In the genomic region with DNA sequence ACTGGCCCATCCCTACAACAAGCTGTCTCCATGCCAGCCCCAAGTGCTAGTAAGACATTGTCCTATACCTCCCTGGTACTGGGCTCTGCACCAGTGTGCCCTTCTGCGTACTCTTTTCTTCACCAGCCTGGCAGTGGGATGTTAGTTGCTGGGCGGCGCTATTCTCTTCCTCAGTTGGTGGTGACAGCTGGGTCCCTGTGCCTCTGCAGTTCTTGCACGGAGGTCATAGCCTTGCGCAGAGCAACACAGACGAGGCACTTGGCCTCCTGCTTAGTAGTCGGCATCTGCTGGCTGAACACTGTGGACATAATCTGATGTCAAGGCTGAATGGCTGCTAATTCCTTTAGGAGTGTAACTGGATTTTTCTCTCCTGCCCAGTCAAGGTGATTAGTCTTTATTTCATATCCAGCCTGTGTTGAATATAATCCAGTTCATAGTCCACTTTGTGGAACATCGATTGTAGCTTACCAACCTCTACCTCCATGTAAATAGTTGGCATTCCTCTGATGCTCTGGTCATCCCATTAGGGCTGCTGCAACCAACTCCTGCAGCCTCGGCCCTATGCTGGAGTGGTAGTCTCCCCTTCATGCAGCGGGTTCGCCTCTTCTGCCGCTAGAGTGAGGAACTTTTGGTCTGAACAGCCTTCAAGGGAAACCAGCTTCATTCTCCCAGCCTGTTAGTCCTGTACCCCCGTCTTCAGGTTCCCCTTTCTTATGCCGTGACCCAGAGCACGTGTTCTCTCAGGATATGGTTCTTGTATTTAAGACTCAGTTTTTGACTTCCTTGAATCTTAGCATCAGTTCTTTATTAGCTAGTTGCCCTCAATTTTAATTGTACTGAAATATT, we compare ENCODE assay signal across 1 cellular context.
A peak's percentile ranks its signal among the peaks of the same experiment; 100 is the strongest.
TF ChIP-seq lines count a peak whose summit lies in the region.

No MANE protein-coding gene starts in this region.

TF ChIP-seq in HepG2, 621 proteins besides CTCF, POLR2A, EP300 and RAD21:
- peak; percentile 30 for TF ChIP-seq TEAD3 (CRISPR knock-in tag; optimal IDR thresholded peaks at IDR 0.05; ENCODE audit: borderline replicate concordance)
- TF ChIP-seq, protein P1, sequence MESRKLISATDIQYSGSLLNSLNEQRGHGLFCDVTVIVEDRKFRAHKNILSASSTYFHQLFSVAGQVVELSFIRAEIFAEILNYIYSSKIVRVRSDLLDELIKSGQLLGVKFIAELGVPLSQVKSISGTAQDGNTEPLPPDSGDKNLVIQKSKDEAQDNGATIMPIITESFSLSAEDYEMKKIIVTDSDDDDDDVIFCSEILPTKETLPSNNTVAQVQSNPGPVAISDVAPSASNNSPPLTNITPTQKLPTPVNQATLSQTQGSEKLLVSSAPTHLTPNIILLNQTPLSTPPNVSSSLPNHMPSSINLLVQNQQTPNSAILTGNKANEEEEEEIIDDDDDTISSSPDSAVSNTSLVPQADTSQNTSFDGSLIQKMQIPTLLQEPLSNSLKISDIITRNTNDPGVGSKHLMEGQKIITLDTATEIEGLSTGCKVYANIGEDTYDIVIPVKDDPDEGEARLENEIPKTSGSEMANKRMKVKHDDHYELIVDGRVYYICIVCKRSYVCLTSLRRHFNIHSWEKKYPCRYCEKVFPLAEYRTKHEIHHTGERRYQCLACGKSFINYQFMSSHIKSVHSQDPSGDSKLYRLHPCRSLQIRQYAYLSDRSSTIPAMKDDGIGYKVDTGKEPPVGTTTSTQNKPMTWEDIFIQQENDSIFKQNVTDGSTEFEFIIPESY (CRISPR knock-in tag; IDR thresholded peaks at IDR 0.05) = 0 out of 2 replicates have a peak, but pooled peaks have one; percentile 10
- TF ChIP-seq ZFP1 (CRISPR knock-in tag; IDR thresholded peaks at IDR 0.05) = no peak
- TF ChIP-seq, protein P2, sequence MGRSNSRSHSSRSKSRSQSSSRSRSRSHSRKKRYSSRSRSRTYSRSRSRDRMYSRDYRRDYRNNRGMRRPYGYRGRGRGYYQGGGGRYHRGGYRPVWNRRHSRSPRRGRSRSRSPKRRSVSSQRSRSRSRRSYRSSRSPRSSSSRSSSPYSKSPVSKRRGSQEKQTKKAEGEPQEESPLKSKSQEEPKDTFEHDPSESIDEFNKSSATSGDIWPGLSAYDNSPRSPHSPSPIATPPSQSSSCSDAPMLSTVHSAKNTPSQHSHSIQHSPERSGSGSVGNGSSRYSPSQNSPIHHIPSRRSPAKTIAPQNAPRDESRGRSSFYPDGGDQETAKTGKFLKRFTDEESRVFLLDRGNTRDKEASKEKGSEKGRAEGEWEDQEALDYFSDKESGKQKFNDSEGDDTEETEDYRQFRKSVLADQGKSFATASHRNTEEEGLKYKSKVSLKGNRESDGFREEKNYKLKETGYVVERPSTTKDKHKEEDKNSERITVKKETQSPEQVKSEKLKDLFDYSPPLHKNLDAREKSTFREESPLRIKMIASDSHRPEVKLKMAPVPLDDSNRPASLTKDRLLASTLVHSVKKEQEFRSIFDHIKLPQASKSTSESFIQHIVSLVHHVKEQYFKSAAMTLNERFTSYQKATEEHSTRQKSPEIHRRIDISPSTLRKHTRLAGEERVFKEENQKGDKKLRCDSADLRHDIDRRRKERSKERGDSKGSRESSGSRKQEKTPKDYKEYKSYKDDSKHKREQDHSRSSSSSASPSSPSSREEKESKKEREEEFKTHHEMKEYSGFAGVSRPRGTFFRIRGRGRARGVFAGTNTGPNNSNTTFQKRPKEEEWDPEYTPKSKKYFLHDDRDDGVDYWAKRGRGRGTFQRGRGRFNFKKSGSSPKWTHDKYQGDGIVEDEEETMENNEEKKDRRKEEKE (IDR thresholded peaks at IDR 0.05) = no peak
- TF ChIP-seq FOXA3 (CRISPR knock-in tag; IDR thresholded peaks at IDR 0.05) = no peak
- no peak for TF ChIP-seq JUNB (CRISPR knock-in tag; IDR thresholded peaks at IDR 0.05; ENCODE audit: borderline replicate concordance)
